Comparison of ENCODE assay signal across 9 cellular contexts in genomic region chr14:103141117-103141796, GRCh38. TPM values are rescaled to one million over a fixed set of nuclear protein-coding genes. Genes with fewer than 3 reads are reported as not detected.
DNase-seq lines count a peak whose midpoint lies in the region; ATAC-seq, FAIRE-seq and TF ChIP-seq lines count a peak whose summit lies in the region.
"Had no signal": no experiment of that assay in that cellular context is flagged by ENCODE, and none has a peak within 500 bp of the region (broad histone marks: within the 10 kb centered on the region; RNA-seq: fewer than 3 reads in every experiment).

No MANE protein-coding gene starts in this region.

- CTCF ChIA-PET in HepG2 (lab: Yijun Ruan, JAX; ENCODE audit: low intra/inter-chr PET ratio, low total read pairs), result interaction anchor here (0.6 to 1.3 kb wide), 2 partner anchors 48 to 151 kb away, joined by 4 read pairs; no protein-coding TSS in a partner anchor

- DNase-seq in NCI-H2081 (lab: John Stamatoyannopoulos, UW), result peak; percentile 51 to 53
- DNase-seq in NCI-H2081 treated with DMSO at 0.1 percent for 48 hours (lab: John Stamatoyannopoulos, UW), result no peak
- DNase-seq in GM23338 (ENCODE audit: low spot score), result peak; percentile 97
- peak; percentile 46 for DNase-seq in NCI-H187 treated with DMSO at 0.1 percent for 48 hours (lab: John Stamatoyannopoulos, UW)
- DNase-seq in activated naive CD8-positive, alpha-beta T cell treated with anti-CD3 and anti-CD28 coated beads for 36 hours, result peak; percentile 30
- peak; percentile 54 for DNase-seq in HepG2 (ENCODE audit: low spot score)
- no peak for DNase-seq in T1000 (lab: John Stamatoyannopoulos, UW)
- no peak for DNase-seq in inferior parietal cortex (ENCODE audit: extremely low spot score)

- in situ Hi-C loops in HepG2 (cut with HindIII; ENCODE audit: extremely low pct_ligation_motif_present, low pct_unique_long_range_greater_than_20kb), result no loop called here

- intact Hi-C loops in HepG2 (cut with micrococcal nuclease; ENCODE audit: unreplicated experiment), result no loop called here

- no peak overlapping the region for H3K9ac ChIP-seq in HepG2 (ENCODE audit: insufficient read depth, low read depth, low read length)

- no peaks in the 10 kb centered on the region for H3K9me2 ChIP-seq in GM23338 (ENCODE audit: insufficient read depth)

- peaks cover 32% of the 10 kb centered on the region for H3K27me3 ChIP-seq in GM23338 (ENCODE audit: insufficient read depth)
- H3K27me3 ChIP-seq in HepG2 (ENCODE audit: control insufficient read depth in 1 of 2, insufficient read depth in 2 of 2, low read length in 2 of 2), result peaks cover 3 to 46% of the 10 kb centered on the region in 2 experiments; a peak in 2 of 5 replicates

- ATAC-seq in GM23338, result peak; percentile 47
- ATAC-seq in HepG2, result peak; percentile 46

- no peak overlapping the region for H3K27ac ChIP-seq in GM23338 (ENCODE audit: low read depth)
- H3K27ac ChIP-seq in HepG2 (ENCODE audit: extremely low read length, insufficient read depth, low read length), result no peak overlapping the region

- no peak overlapping the region for H3K4me3 ChIP-seq in GM23338
- no peak overlapping the region for H3K4me3 ChIP-seq in HepG2 (replicated peaks in 1 of 3; ENCODE audit: insufficient read depth in 1 of 3, low read depth in 2 of 3, low read length in 3 of 3)

- H3K36me3 Mint-ChIP-seq in GM23338 (ENCODE audit: low read depth), result no peaks in the 10 kb centered on the region
- no peaks in the 10 kb centered on the region for H3K36me3 Mint-ChIP-seq in activated naive CD8-positive, alpha-beta T cell treated with anti-CD3 and anti-CD28 coated beads for 36 hours
- H3K36me3 Mint-ChIP-seq: CD4-positive, CD25-positive, alpha-beta regulatory T cell had no signal

- 0 out of 2 replicates have a peak, but pooled peaks cover 2% of the 10 kb centered on the region for H3F3A ChIP-seq in GM23338 (replicated peaks; ENCODE audit: low read depth)

- H3K4me2 ChIP-seq in GM23338 (no peak overlapping the region), HepG2 (ENCODE audit: low read depth, low read length) (no peak overlapping the region; the same call in 1 of the 2 replicates)

- no TSS peak for BruUV-seq in HepG2 (replicated peaks; lab: Mats Ljungman, UMichigan)

- H3K36me3 ChIP-seq in GM23338 (ENCODE audit: insufficient read depth) (no peaks in the 10 kb centered on the region), HepG2 (replicated peaks in 1 of 2; ENCODE audit: control insufficient read depth in 1 of 2, insufficient read depth in 2 of 2, low read length in 2 of 2) (no peaks in the 10 kb centered on the region)

- peak; percentile 90 to 94 for TF ChIP-seq CTCF in GM23338 (conservative IDR thresholded peaks at IDR 0.05; ENCODE audit: low read depth in 2 of 2)
- peak; percentile 78 for TF ChIP-seq CTCF in HepG2 (CRISPR knock-in tag; IDR thresholded peaks at IDR 0.05)

- no peak for TF ChIP-seq RAD21 in HepG2 (CRISPR knock-in tag; IDR thresholded peaks at IDR 0.05)

- no peaks in the 10 kb centered on the region for H4K20me1 ChIP-seq in GM23338 (replicated peaks; ENCODE audit: insufficient read depth)
- H4K20me1 ChIP-seq in HepG2 (ENCODE audit: insufficient read depth, low read length), result no peaks in the 10 kb centered on the region

- TF ChIP-seq POLR2A in HepG2 (IDR thresholded peaks at IDR 0.05; ENCODE audit: insufficient read depth in 1 of 2, low read depth in 2 of 2, low read length in 2 of 2), result no peak

- no peaks in the 10 kb centered on the region for H3K9me3 ChIP-seq in HepG2 (ENCODE audit: low read length)

- H3K27me3 Mint-ChIP-seq in GM23338 (ENCODE audit: insufficient read depth, low read depth, poor library complexity), result peaks cover 21% of the 10 kb centered on the region
- peaks cover 48% of the 10 kb centered on the region for H3K27me3 Mint-ChIP-seq in activated naive CD8-positive, alpha-beta T cell treated with anti-CD3 and anti-CD28 coated beads for 36 hours

- H3K4me1 ChIP-seq in GM23338 (ENCODE audit: insufficient read depth) (peaks cover 16% of the 10 kb centered on the region), HepG2 (ENCODE audit: insufficient read depth, low read length) (peaks cover 23% of the 10 kb centered on the region)

- no peak for TF ChIP-seq EP300 in HepG2 (IDR thresholded peaks at IDR 0.05; ENCODE audit: low read depth in 2 of 2, low read length in 2 of 2)
- no peak for TF ChIP-seq EP300 in HepG2 (CRISPR knock-in tag; IDR thresholded peaks at IDR 0.05; ENCODE audit: borderline replicate concordance)

- POLR2A ChIA-PET in HepG2 (lab: Yijun Ruan, JAX), result interaction anchor here (2.0 kb wide), 1 partner anchor 193 kb away, joined by 5 read pairs; the partner anchor contains the start of gene EIF5

- no peak overlapping the region for H3K27ac Mint-ChIP-seq in GM23338
- H3K27ac Mint-ChIP-seq in activated naive CD8-positive, alpha-beta T cell treated with anti-CD3 and anti-CD28 coated beads for 36 hours, result no peak overlapping the region
- H3K27ac Mint-ChIP-seq: CD4-positive, CD25-positive, alpha-beta regulatory T cell had no signal

- H3K9me3 Mint-ChIP-seq in GM23338, result no peaks in the 10 kb centered on the region; the same call in 2 of the 3 replicates
- no peaks in the 10 kb centered on the region for H3K9me3 Mint-ChIP-seq in activated naive CD8-positive, alpha-beta T cell treated with anti-CD3 and anti-CD28 coated beads for 36 hours

- H3K4me3 Mint-ChIP-seq in GM23338, result no peak overlapping the region
- no peak overlapping the region for H3K4me3 Mint-ChIP-seq in activated naive CD8-positive, alpha-beta T cell treated with anti-CD3 and anti-CD28 coated beads for 36 hours
- H3K4me3 Mint-ChIP-seq: CD4-positive, CD25-positive, alpha-beta regulatory T cell had no signal

- H3K79me2 ChIP-seq in GM23338 (replicated peaks; ENCODE audit: insufficient read depth), result no peaks in the 10 kb centered on the region
- H3K79me2 ChIP-seq in HepG2 (ENCODE audit: insufficient read depth, low read length), result no peaks in the 10 kb centered on the region

- 4% methylated on average over 8 of the region's 8 CpGs for WGBS in HepG2 (ENCODE audit: low lambda C conversion rate)

- H3K4me1 Mint-ChIP-seq in GM23338, result peaks cover 38% of the 10 kb centered on the region
- H3K4me1 Mint-ChIP-seq in activated naive CD8-positive, alpha-beta T cell treated with anti-CD3 and anti-CD28 coated beads for 36 hours, result peaks cover 4% of the 10 kb centered on the region

- FAIRE-seq in HepG2 (lab: Jason Lieb, UNC), result peak; percentile 26

- H2AFZ ChIP-seq in GM23338, result no peak overlapping the region
- H2AFZ ChIP-seq in HepG2 (ENCODE audit: low read length), result no peak overlapping the region

RNA-seq across cellular contexts. Expression of gene TNFAIP2, which starts 18.0 kb away (rescaled TPM):
- 9.8 and 14.1 TPM in 2 replicates for total RNA-seq in GM23338 (2014; rRNA removed; shearing (Covaris generic))
- polyA plus RNA-seq in GM23338 (2016; fragmentation: Nextera tagmentation; extraction: Ambion mirVana), result 9.9 and 10.1 TPM in 2 replicates
- under 1 TPM; 0.10 to 0.85 TPM for total RNA-seq in activated naive CD8-positive, alpha-beta T cell treated with anti-CD3 and anti-CD28 coated beads for 36 hours
- 0.45 and 0.46 TPM in 2 replicates for total RNA-seq in HepG2 (2016; rRNA removed; fragmentation: Illumina TruSeq; extraction: Trizol)
- total RNA-seq in HepG2 (2016; cell fraction: cytosol; rRNA removed; fragmentation: Illumina TruSeq; extraction: Trizol; ENCODE audit: low read depth), result not detected in 2 replicates
- 0.45 and 0.67 TPM in 2 replicates for total RNA-seq in HepG2 (2016; cell fraction: insoluble cytoplasmic fraction; rRNA removed; fragmentation: Illumina TruSeq; extraction: Trizol)
- 0.31 and 0.40 TPM in 2 replicates for total RNA-seq in HepG2 (2016; cell fraction: membrane; rRNA removed; fragmentation: Illumina TruSeq; extraction: Trizol)
- 0.34 and 0.94 TPM in 2 replicates for total RNA-seq in HepG2 (2016; cell fraction: nucleus; rRNA removed; fragmentation: Illumina TruSeq; extraction: Trizol)
- polyA plus RNA-seq in HepG2 (2011; rRNA removed), result 0.91 and 1.5 TPM in 2 replicates
- 0.28 and 0.81 TPM in 2 replicates for polyA plus RNA-seq in HepG2 (2011; cell fraction: cytosol; rRNA removed)
- 7.5 and 18.0 TPM in 2 replicates for polyA plus RNA-seq in HepG2 (2011; cell fraction: nucleus; rRNA removed)
- 0.36 and 0.61 TPM in 2 replicates for polyA plus RNA-seq in HepG2 (2012)
- not detected in 2 replicates for polyA plus RNA-seq in HepG2 (2016; cell fraction: cytosol; fragmentation: Illumina TruSeq; extraction: Trizol; ENCODE audit: low read depth)
- polyA plus RNA-seq in HepG2 (2016; cell fraction: insoluble cytoplasmic fraction; fragmentation: Illumina TruSeq; extraction: Trizol; ENCODE audit: low read depth), result 0.16 and 0.42 TPM in 2 replicates
- 0.18 and 0.23 TPM in 2 replicates for polyA plus RNA-seq in HepG2 (2016; cell fraction: membrane; fragmentation: Illumina TruSeq; extraction: Trizol; ENCODE audit: low read depth)
- polyA plus RNA-seq in HepG2 (2016; cell fraction: nucleus; fragmentation: Illumina TruSeq; extraction: Trizol; ENCODE audit: insufficient read depth, low read depth), result 0.83 and 1.8 TPM in 2 replicates
- 2.4 and 123 TPM in 2 replicates for polyA minus RNA-seq in HepG2 (2011; rRNA and poly(A)+ RNA removed; ENCODE audit: low replicate concordance)
- polyA minus RNA-seq in HepG2 (2011; cell fraction: cytosol; rRNA and poly(A)+ RNA removed), result 0.79 and 1.2 TPM in 2 replicates
- polyA minus RNA-seq in HepG2 (2011; cell fraction: nucleus; rRNA and poly(A)+ RNA removed), result 1.5 and 2.1 TPM in 2 replicates
- polyA plus RNA-seq: CD4-positive, CD25-positive, alpha-beta regulatory T cell had no signal

RNA-seq across cellular contexts. Expression of gene EXOC3L4, which starts 46.7 kb away (rescaled TPM):
- not detected in 2 replicates for total RNA-seq in GM23338 (2014; rRNA removed; shearing (Covaris generic))
- polyA plus RNA-seq in GM23338 (2016; fragmentation: Nextera tagmentation; extraction: Ambion mirVana) (not detected in 2 replicates), HepG2 (2011; rRNA removed) (11.8 and 21.2 TPM in 2 replicates)
- total RNA-seq in activated naive CD8-positive, alpha-beta T cell treated with anti-CD3 and anti-CD28 coated beads for 36 hours, result not detected
- total RNA-seq in HepG2 (2016; rRNA removed; fragmentation: Illumina TruSeq; extraction: Trizol), result 11.3 and 27.0 TPM in 2 replicates
- 6.3 and 6.7 TPM in 2 replicates for total RNA-seq in HepG2 (2016; cell fraction: cytosol; rRNA removed; fragmentation: Illumina TruSeq; extraction: Trizol; ENCODE audit: low read depth)
- total RNA-seq in HepG2 (2016; cell fraction: insoluble cytoplasmic fraction; rRNA removed; fragmentation: Illumina TruSeq; extraction: Trizol), result 9.0 and 28.6 TPM in 2 replicates
- total RNA-seq in HepG2 (2016; cell fraction: membrane; rRNA removed; fragmentation: Illumina TruSeq; extraction: Trizol), result 11.1 and 11.5 TPM in 2 replicates
- total RNA-seq in HepG2 (2016; cell fraction: nucleus; rRNA removed; fragmentation: Illumina TruSeq; extraction: Trizol), result 32.0 and 33.7 TPM in 2 replicates
- 10.4 and 15.5 TPM in 2 replicates for polyA plus RNA-seq in HepG2 (2011; cell fraction: cytosol; rRNA removed)
- 157 and 161 TPM in 2 replicates for polyA plus RNA-seq in HepG2 (2011; cell fraction: nucleus; rRNA removed)
- polyA plus RNA-seq in HepG2 (2012), result 12.5 and 20.1 TPM in 2 replicates
- polyA plus RNA-seq in HepG2 (2016; cell fraction: cytosol; fragmentation: Illumina TruSeq; extraction: Trizol; ENCODE audit: low read depth), result 4.1 and 4.2 TPM in 2 replicates
- polyA plus RNA-seq in HepG2 (2016; cell fraction: insoluble cytoplasmic fraction; fragmentation: Illumina TruSeq; extraction: Trizol; ENCODE audit: low read depth), result 7.6 and 10.6 TPM in 2 replicates
- 6.1 and 7.1 TPM in 2 replicates for polyA plus RNA-seq in HepG2 (2016; cell fraction: membrane; fragmentation: Illumina TruSeq; extraction: Trizol; ENCODE audit: low read depth)
- polyA plus RNA-seq in HepG2 (2016; cell fraction: nucleus; fragmentation: Illumina TruSeq; extraction: Trizol; ENCODE audit: insufficient read depth, low read depth), result 105 and 107 TPM in 2 replicates
- 0.28 and 10.1 TPM in 2 replicates for polyA minus RNA-seq in HepG2 (2011; rRNA and poly(A)+ RNA removed; ENCODE audit: low replicate concordance)
- 3.4 and 5.3 TPM in 2 replicates for polyA minus RNA-seq in HepG2 (2011; cell fraction: cytosol; rRNA and poly(A)+ RNA removed)
- polyA minus RNA-seq in HepG2 (2011; cell fraction: nucleus; rRNA and poly(A)+ RNA removed), result 24.7 and 29.2 TPM in 2 replicates
- total RNA-seq: CD4-positive, CD25-positive, alpha-beta regulatory T cell had no signal
- polyA plus RNA-seq: CD4-positive, CD25-positive, alpha-beta regulatory T cell had no signal

RNA-seq across cellular contexts. Expression of gene LBHD2, which starts 57.2 kb away (rescaled TPM):
- total RNA-seq in GM23338 (2014; rRNA removed; shearing (Covaris generic)), result not detected in 2 replicates
- not detected in 2 replicates for polyA plus RNA-seq in GM23338 (2016; fragmentation: Nextera tagmentation; extraction: Ambion mirVana)
- total RNA-seq in activated naive CD8-positive, alpha-beta T cell treated with anti-CD3 and anti-CD28 coated beads for 36 hours, result not detected
- total RNA-seq in HepG2 (2016; rRNA removed; fragmentation: Illumina TruSeq; extraction: Trizol), result 0.72 and 1.00 TPM in 2 replicates
- total RNA-seq in HepG2 (2016; cell fraction: cytosol; rRNA removed; fragmentation: Illumina TruSeq; extraction: Trizol; ENCODE audit: low read depth), result 2.3 and 2.8 TPM in 2 replicates
- total RNA-seq in HepG2 (2016; cell fraction: insoluble cytoplasmic fraction; rRNA removed; fragmentation: Illumina TruSeq; extraction: Trizol), result 0.37 and 0.39 TPM in 2 replicates
- 1.1 and 4.0 TPM in 2 replicates for total RNA-seq in HepG2 (2016; cell fraction: membrane; rRNA removed; fragmentation: Illumina TruSeq; extraction: Trizol)
- total RNA-seq in HepG2 (2016; cell fraction: nucleus; rRNA removed; fragmentation: Illumina TruSeq; extraction: Trizol), result not detected in 2 replicates
- polyA plus RNA-seq in HepG2 (2011; rRNA removed), result 0.67 and 0.95 TPM in 2 replicates
- polyA plus RNA-seq in HepG2 (2011; cell fraction: cytosol; rRNA removed), result 0.85 and 2.1 TPM in 2 replicates
- 0.64 and 1.0 TPM in 2 replicates for polyA plus RNA-seq in HepG2 (2011; cell fraction: nucleus; rRNA removed)
- 0.40 and 0.72 TPM in 2 replicates for polyA plus RNA-seq in HepG2 (2012)
- polyA plus RNA-seq in HepG2 (2016; cell fraction: cytosol; fragmentation: Illumina TruSeq; extraction: Trizol; ENCODE audit: low read depth), result 2.9 and 3.8 TPM in 2 replicates
- polyA plus RNA-seq in HepG2 (2016; cell fraction: insoluble cytoplasmic fraction; fragmentation: Illumina TruSeq; extraction: Trizol; ENCODE audit: low read depth), result 0.36 and 0.88 TPM in 2 replicates
- 0.86 and 1.1 TPM in 2 replicates for polyA plus RNA-seq in HepG2 (2016; cell fraction: membrane; fragmentation: Illumina TruSeq; extraction: Trizol; ENCODE audit: low read depth)
- 0.73 and 0.75 TPM in 2 replicates for polyA plus RNA-seq in HepG2 (2016; cell fraction: nucleus; fragmentation: Illumina TruSeq; extraction: Trizol; ENCODE audit: insufficient read depth, low read depth)
- polyA minus RNA-seq in HepG2 (2011; rRNA and poly(A)+ RNA removed; ENCODE audit: low replicate concordance), result 0.30 TPM in 1 of 2 replicates, not detected in the other
- polyA minus RNA-seq in HepG2 (2011; cell fraction: cytosol; rRNA and poly(A)+ RNA removed), result not detected in 2 replicates
- not detected in 2 replicates for polyA minus RNA-seq in HepG2 (2011; cell fraction: nucleus; rRNA and poly(A)+ RNA removed)
- total RNA-seq: CD4-positive, CD25-positive, alpha-beta regulatory T cell had no signal
- polyA plus RNA-seq: CD4-positive, CD25-positive, alpha-beta regulatory T cell had no signal

Comparison
In these comparisons a context has a peak if more than half of its experiments do, and no peak if none do; other contexts are left out.
1. DNase-seq: peak in NCI-H2081 (2 of 2), GM23338 (single experiment), NCI-H187 treated with DMSO at 0.1 percent for 48 hours (single experiment), activated naive CD8-positive, alpha-beta T cell treated with anti-CD3 and anti-CD28 coated beads for 36 hours (single experiment) and HepG2 (single experiment); none in NCI-H2081 treated with DMSO at 0.1 percent for 48 hours (single experiment), T1000 (single experiment) and inferior parietal cortex (single experiment).